In the genomic region with DNA sequence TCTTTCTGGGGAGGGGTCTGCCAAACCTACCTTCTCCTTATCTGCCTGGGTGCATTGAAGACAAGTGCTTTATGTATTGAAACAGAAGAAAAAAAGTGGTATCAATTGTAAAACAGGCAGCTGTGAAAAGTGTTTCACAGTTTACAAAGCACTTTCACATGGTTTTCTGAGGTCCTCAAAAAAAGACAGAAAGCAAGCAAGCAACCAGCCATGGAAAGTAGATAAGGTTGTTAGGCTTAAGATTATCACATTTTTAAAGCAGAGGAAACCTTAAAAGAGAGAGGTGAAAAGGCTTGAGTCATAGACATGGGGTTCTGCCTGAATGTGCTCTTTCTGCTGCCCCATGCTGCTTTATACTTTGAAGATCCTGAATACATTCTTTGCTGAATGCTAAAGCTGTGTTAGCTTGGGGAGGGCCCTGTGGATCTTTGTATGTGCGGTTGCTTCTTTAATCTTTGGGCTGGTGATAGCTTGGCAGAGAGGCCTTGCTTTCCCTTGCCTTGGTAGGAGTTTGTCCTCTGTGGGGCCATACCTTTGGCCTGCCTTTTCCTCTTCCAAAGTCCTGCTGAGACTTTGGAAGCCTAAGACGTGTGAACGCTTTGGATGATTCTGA, we compare ENCODE assay signal across 8 cellular contexts. TPM values are rescaled to one million over a fixed set of nuclear protein-coding genes. Genes with fewer than 3 reads are reported as not detected.
A peak's percentile ranks its signal among the peaks of the same experiment; 100 is the strongest.
DNase-seq lines count a peak whose midpoint lies in the region; ATAC-seq, FAIRE-seq and TF ChIP-seq lines count a peak whose summit lies in the region.

No MANE protein-coding gene starts in this region.

- H3K27me3 Mint-ChIP-seq in activated T-cell treated with anti-CD3 and anti-CD28 coated beads, Interleukin-2, amount 50 U/mL, for 4 hours (ENCODE audit: low read depth) = no peaks in the 10 kb centered on the region

- intact Hi-C loops in HepG2 (cut with micrococcal nuclease; ENCODE audit: unreplicated experiment) (loop anchor here (2.0 kb wide), 1 partner anchor 187 kb away; a partner anchor contains a TSS), transverse colon (cut with DNase I; ENCODE audit: low total_unique reads) (loop anchor here (5.0 to 10.0 kb wide), 2 partner anchors 39 to 117 kb away; no protein-coding TSS in a partner anchor)

- TF ChIP-seq RAD21 in HepG2 (CRISPR knock-in tag; IDR thresholded peaks at IDR 0.05) = no peak

- CTCF ChIA-PET in HepG2 (lab: Yijun Ruan, JAX; ENCODE audit: low intra/inter-chr PET ratio, low total read pairs) = no interaction called here

- H3K27me3 ChIP-seq in HepG2 (ENCODE audit: control insufficient read depth in 1 of 2, insufficient read depth in 2 of 2, low read length in 2 of 2) (no peaks in the 10 kb centered on the region; a peak in 1 of 5 replicates), transverse colon (no peaks in the 10 kb centered on the region)

- 3% methylated on average over 3 of the region's 3 CpGs for WGBS in HepG2 (ENCODE audit: low lambda C conversion rate)
- 6 to 37% methylated on average over 2 to 3 of the region's 3 CpGs for WGBS in transverse colon (ENCODE audit: low coverage in 1 of 2), 2 donors

- DNase-seq in activated T-cell treated with anti-CD3 and anti-CD28 coated beads, Interleukin-2, amount 50 U/mL, for 4 hours = no peak
- DNase-seq in activated T-cell treated with anti-CD3 and anti-CD28 coated beads for 4 hours (no peak), amniotic epithelial cell (ENCODE audit: low read depth) (peak; percentile 66), HepG2 (ENCODE audit: low spot score) (no peak), transverse colon (no peak), HuH-7.5 (ENCODE audit: low spot score) (no peak), G401 (ENCODE audit: low spot score) (no peak), NCI-H187 treated with DMSO at 0.1 percent for 48 hours (lab: John Stamatoyannopoulos, UW) (no peak)

- H3K27ac ChIP-seq in HepG2 (ENCODE audit: extremely low read length, insufficient read depth, low read length) (peak overlapping the region; percentile 35), transverse colon (peak overlapping the region; percentile 92 to 96 (median 94))

- peaks cover 46% of the 10 kb centered on the region for H4K20me1 ChIP-seq in HepG2 (ENCODE audit: insufficient read depth, low read length)

- H2AFZ ChIP-seq in HepG2 (ENCODE audit: low read length) = no peak overlapping the region

- no peaks in the 10 kb centered on the region for H3K9me3 Mint-ChIP-seq in activated T-cell treated with anti-CD3 and anti-CD28 coated beads, Interleukin-2, amount 50 U/mL, for 4 hours

- H3K36me3 ChIP-seq in HepG2 (replicated peaks in 1 of 2; ENCODE audit: control insufficient read depth in 1 of 2, insufficient read depth in 2 of 2, low read length in 2 of 2) (peaks cover 6 to 11% of the 10 kb centered on the region in 2 experiments), transverse colon (no peaks in the 10 kb centered on the region)

- H3K36me3 Mint-ChIP-seq in activated T-cell treated with anti-CD3 and anti-CD28 coated beads, Interleukin-2, amount 50 U/mL, for 4 hours (ENCODE audit: insufficient read depth) = peaks cover 22% of the 10 kb centered on the region

- TSS peak; percentile 1 for BruUV-seq in HepG2 (replicated peaks; lab: Mats Ljungman, UMichigan)

- peak; percentile 45 to 51 for ATAC-seq in activated T-cell treated with anti-CD3 and anti-CD28 coated beads, Interleukin-2, amount 50 U/mL, for 4 hours
- no peak for ATAC-seq in HepG2

- H3K4me3 ChIP-seq in HepG2 (replicated peaks in 1 of 3; ENCODE audit: insufficient read depth in 1 of 3, low read depth in 2 of 3, low read length in 3 of 3) (peak overlapping the region; percentile 78 to 98 (median 92)), transverse colon (peak overlapping the region in 3 of 4 donors; percentile 73 to 90 (median 83))

- in situ Hi-C loops in HepG2 (cut with HindIII; ENCODE audit: extremely low pct_ligation_motif_present, low pct_unique_long_range_greater_than_20kb) (no loop called here), transverse colon (cut with MboI; ENCODE audit: low pct_ligation_motif_present in 1 of 4, low pct_unique_long_range_greater_than_20kb in 1 of 4, low sequenced_read_pairs in 3 of 4) (loop anchor here in 1 of 4 donors (10.0 kb wide), 1 partner anchor 187 kb away; a partner anchor contains a TSS), G401 (cut with HindIII; ENCODE audit: low sequenced_read_pairs) (no loop called here)

- peak; percentile 40 for FAIRE-seq in HepG2 (lab: Jason Lieb, UNC)

- TF ChIP-seq POLR2A in HepG2 (IDR thresholded peaks at IDR 0.05; ENCODE audit: insufficient read depth in 1 of 2, low read depth in 2 of 2, low read length in 2 of 2) = 0 out of 4 replicates have a peak, but pooled peaks of 1 of the 2 experiments have one; percentile 11
- TF ChIP-seq POLR2A in transverse colon (IDR thresholded peaks at IDR 0.05) = no peak

- H3K4me1 Mint-ChIP-seq in activated T-cell treated with anti-CD3 and anti-CD28 coated beads, Interleukin-2, amount 50 U/mL, for 4 hours (ENCODE audit: low read depth) = peaks cover 73% of the 10 kb centered on the region

- H3K4me3 Mint-ChIP-seq in activated T-cell treated with anti-CD3 and anti-CD28 coated beads, Interleukin-2, amount 50 U/mL, for 4 hours = peak overlapping the region; percentile 95

- H3K9me3 ChIP-seq in HepG2 (ENCODE audit: low read length) (no peaks in the 10 kb centered on the region), transverse colon (no peaks in the 10 kb centered on the region)

- peak in 1 of 2 experiments; percentile 28; a peak in 1 of 4 replicates for TF ChIP-seq EP300 in HepG2 (IDR thresholded peaks at IDR 0.05; ENCODE audit: low read depth in 2 of 2, low read length in 2 of 2)
- no peak for TF ChIP-seq EP300 in HepG2 (CRISPR knock-in tag; IDR thresholded peaks at IDR 0.05; ENCODE audit: borderline replicate concordance)
- TF ChIP-seq EP300 in transverse colon (IDR thresholded peaks at IDR 0.05; ENCODE audit: low read depth) = no peak

- peak overlapping the region; percentile 89 for H3K4me2 ChIP-seq in HepG2 (ENCODE audit: low read depth, low read length)

- POLR2A ChIA-PET in HepG2 (lab: Yijun Ruan, JAX) = interaction anchor here (0.7 to 6.9 kb wide), 5 partner anchors 9 to 83 kb away, joined by 3 to 64 read pairs (median 3); no protein-coding TSS in a partner anchor

- TF ChIP-seq CTCF in HepG2 (CRISPR knock-in tag; IDR thresholded peaks at IDR 0.05) = no peak
- no peak for TF ChIP-seq CTCF in transverse colon (IDR thresholded peaks at IDR 0.05)

- H3K9ac ChIP-seq in HepG2 (ENCODE audit: insufficient read depth, low read depth, low read length) = peak overlapping the region; percentile 90

- H3K79me2 ChIP-seq in HepG2 (ENCODE audit: insufficient read depth, low read length) = peaks cover 68% of the 10 kb centered on the region

- H3K4me1 ChIP-seq in HepG2 (ENCODE audit: insufficient read depth, low read length) (peaks cover 64% of the 10 kb centered on the region), transverse colon (peaks cover 27 to 66% (median 43%) of the 10 kb centered on the region in 4 donors)

TF ChIP-seq in HepG2, 621 proteins besides CTCF, POLR2A, EP300 and RAD21 (continues in another document):
- TF ChIP-seq ELF3 (CRISPR knock-in tag; IDR thresholded peaks at IDR 0.05) = 0 out of 2 replicates have a peak, but pooled peaks have one; percentile 18
- TF ChIP-seq, protein P1, sequence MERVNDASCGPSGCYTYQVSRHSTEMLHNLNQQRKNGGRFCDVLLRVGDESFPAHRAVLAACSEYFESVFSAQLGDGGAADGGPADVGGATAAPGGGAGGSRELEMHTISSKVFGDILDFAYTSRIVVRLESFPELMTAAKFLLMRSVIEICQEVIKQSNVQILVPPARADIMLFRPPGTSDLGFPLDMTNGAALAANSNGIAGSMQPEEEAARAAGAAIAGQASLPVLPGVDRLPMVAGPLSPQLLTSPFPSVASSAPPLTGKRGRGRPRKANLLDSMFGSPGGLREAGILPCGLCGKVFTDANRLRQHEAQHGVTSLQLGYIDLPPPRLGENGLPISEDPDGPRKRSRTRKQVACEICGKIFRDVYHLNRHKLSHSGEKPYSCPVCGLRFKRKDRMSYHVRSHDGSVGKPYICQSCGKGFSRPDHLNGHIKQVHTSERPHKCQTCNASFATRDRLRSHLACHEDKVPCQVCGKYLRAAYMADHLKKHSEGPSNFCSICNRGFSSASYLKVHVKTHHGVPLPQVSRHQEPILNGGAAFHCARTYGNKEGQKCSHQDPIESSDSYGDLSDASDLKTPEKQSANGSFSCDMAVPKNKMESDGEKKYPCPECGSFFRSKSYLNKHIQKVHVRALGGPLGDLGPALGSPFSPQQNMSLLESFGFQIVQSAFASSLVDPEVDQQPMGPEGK (CRISPR knock-in tag; IDR thresholded peaks at IDR 0.05) = peak; percentile 55

RNA-seq across cellular contexts. Expression of a gene that starts 2.6 kb away (rescaled TPM):
- 10 to 100 TPM; 23.2 to 25.7 (median 24.4) TPM for total RNA-seq in activated T-cell treated with anti-CD3 and anti-CD28 coated beads, Interleukin-2, amount 50 U/mL, for 4 hours
- 8.6 and 10.0 TPM in 2 replicates for total RNA-seq in HepG2 (2016; rRNA removed; fragmentation: Illumina TruSeq; extraction: Trizol)
- total RNA-seq in HepG2 (2016; cell fraction: cytosol; rRNA removed; fragmentation: Illumina TruSeq; extraction: Trizol; ENCODE audit: low read depth) = 5.9 and 6.9 TPM in 2 replicates
- 8.6 and 9.2 TPM in 2 replicates for total RNA-seq in HepG2 (2016; cell fraction: insoluble cytoplasmic fraction; rRNA removed; fragmentation: Illumina TruSeq; extraction: Trizol)
- total RNA-seq in HepG2 (2016; cell fraction: membrane; rRNA removed; fragmentation: Illumina TruSeq; extraction: Trizol) = 6.1 and 6.5 TPM in 2 replicates
- total RNA-seq in HepG2 (2016; cell fraction: nucleus; rRNA removed; fragmentation: Illumina TruSeq; extraction: Trizol) = 15.6 and 16.8 TPM in 2 replicates
- 56.3 and 59.1 TPM in 2 replicates for polyA plus RNA-seq in HepG2 (2011; rRNA removed)
- polyA plus RNA-seq in HepG2 (2011; cell fraction: cytosol; rRNA removed) = 15.3 and 17.1 TPM in 2 replicates
- polyA plus RNA-seq in HepG2 (2011; cell fraction: nucleus; rRNA removed) = 92.6 and 110 TPM in 2 replicates
- 27.7 and 30.7 TPM in 2 replicates for polyA plus RNA-seq in HepG2 (2012)
- 0.69 and 1.4 TPM in 2 replicates for polyA plus RNA-seq in HepG2 (2016; cell fraction: cytosol; fragmentation: Illumina TruSeq; extraction: Trizol; ENCODE audit: low read depth)
- polyA plus RNA-seq in HepG2 (2016; cell fraction: insoluble cytoplasmic fraction; fragmentation: Illumina TruSeq; extraction: Trizol; ENCODE audit: low read depth) = 9.8 and 12.0 TPM in 2 replicates
- polyA plus RNA-seq in HepG2 (2016; cell fraction: membrane; fragmentation: Illumina TruSeq; extraction: Trizol; ENCODE audit: low read depth) = 2.7 and 3.7 TPM in 2 replicates
- polyA plus RNA-seq in HepG2 (2016; cell fraction: nucleus; fragmentation: Illumina TruSeq; extraction: Trizol; ENCODE audit: insufficient read depth, low read depth) = 25.8 and 26.1 TPM in 2 replicates
- polyA minus RNA-seq in HepG2 (2011; rRNA and poly(A)+ RNA removed; ENCODE audit: low replicate concordance) = 37.4 and 65.9 TPM in 2 replicates
- 17.8 and 26.2 TPM in 2 replicates for polyA minus RNA-seq in HepG2 (2011; cell fraction: cytosol; rRNA and poly(A)+ RNA removed)
- 43.8 and 50.1 TPM in 2 replicates for polyA minus RNA-seq in HepG2 (2011; cell fraction: nucleus; rRNA and poly(A)+ RNA removed)
- total RNA-seq in transverse colon = 10 to 100 TPM; 30.9 to 65.1 (median 57.0) TPM
- 11.1 and 21.9 TPM in 2 replicates for total RNA-seq in G401 (2014; rRNA removed; shearing (Covaris generic))
